In genomic region chr9:121499427-121500164, GRCh38 we compare ENCODE assay signal across 7 cellular contexts. TPM values are rescaled to one million over a fixed set of nuclear protein-coding genes. Genes with fewer than 3 reads are reported as not detected.
DNase-seq lines count a peak whose midpoint lies in the region; ATAC-seq and TF ChIP-seq lines count a peak whose summit lies in the region.

Gene GGTA1 (minus strand): TSS chr9:121499844. CDS start chr9:121467922, 31,922 bp downstream.

- peak within 1 kb of the TSS; percentile 47 for H3K4me3 Mint-ChIP-seq in activated CD8-positive, alpha-beta T cell treated with anti-CD3 and anti-CD28 coated beads, Interleukin-2, amount 10 ng/mL, durations not matched to agents 7 days and 5 days
- H3K4me3 Mint-ChIP-seq in naive thymus-derived CD8-positive, alpha-beta T cell, result peak within 1 kb of the TSS; percentile 71 to 84 (median 78)

- H3K9me3 Mint-ChIP-seq in activated CD8-positive, alpha-beta T cell treated with anti-CD3 and anti-CD28 coated beads, Interleukin-2, amount 10 ng/mL, durations not matched to agents 7 days and 5 days (ENCODE audit: insufficient read depth), result no peaks in the 10 kb centered on the region
- peaks cover 0 to 10% (median 7%) of the 10 kb centered on the region in 9 donors for H3K9me3 Mint-ChIP-seq in naive thymus-derived CD8-positive, alpha-beta T cell

- H3K4me3 ChIP-seq in foreskin fibroblast (ENCODE audit: low read depth in 1 of 2, low read length in 2 of 2), result peak within 1 kb of the TSS; percentile 39 to 56

- no peak within 1 kb of the TSS for H3K27ac Mint-ChIP-seq in activated CD8-positive, alpha-beta T cell treated with anti-CD3 and anti-CD28 coated beads, Interleukin-2, amount 10 ng/mL, durations not matched to agents 7 days and 5 days
- H3K27ac Mint-ChIP-seq in naive thymus-derived CD8-positive, alpha-beta T cell, result peak within 1 kb of the TSS in 2 of 10 donors; percentile 3 to 48

- peak; percentile 63 for ATAC-seq in activated CD8-positive, alpha-beta T cell treated with anti-CD3 and anti-CD28 coated beads, Interleukin-2, amount 10 ng/mL, durations not matched to agents 7 days and 5 days
- peak; percentile 23 to 68 for ATAC-seq in naive thymus-derived CD8-positive, alpha-beta T cell
- no peak for ATAC-seq in GM19463 (IDR thresholded peaks at IDR 0.05; ENCODE audit: unreplicated experiment)
- no peak for ATAC-seq in GM18517 (IDR thresholded peaks at IDR 0.05; ENCODE audit: unreplicated experiment)

- peaks cover 57% of the 10 kb centered on the region for H3K27me3 Mint-ChIP-seq in activated CD8-positive, alpha-beta T cell treated with anti-CD3 and anti-CD28 coated beads, Interleukin-2, amount 10 ng/mL, durations not matched to agents 7 days and 5 days (ENCODE audit: low read depth)
- H3K27me3 Mint-ChIP-seq in naive thymus-derived CD8-positive, alpha-beta T cell, result peaks cover 39 to 70% (median 53%) of the 10 kb centered on the region in 5 donors

- POLR2A ChIA-PET in activated CD8-positive, alpha-beta T cell treated with anti-CD3 and anti-CD28 coated beads, Interleukin-2, amount 10 ng/mL, durations not matched to agents 7 days and 5 days (lab: Charles Lee), result no interaction called here
- POLR2A ChIA-PET in naive thymus-derived CD8-positive, alpha-beta T cell (lab: Charles Lee), result no interaction called here

- H3K36me3 Mint-ChIP-seq in activated CD8-positive, alpha-beta T cell treated with anti-CD3 and anti-CD28 coated beads, Interleukin-2, amount 10 ng/mL, durations not matched to agents 7 days and 5 days (ENCODE audit: low read depth), result no peaks in the 10 kb centered on the region
- peaks cover 6 to 9% (median 8%) of the 10 kb centered on the region in 3 donors for H3K36me3 Mint-ChIP-seq in naive thymus-derived CD8-positive, alpha-beta T cell

- peak; percentile 65 for DNase-seq in EL
- peak; percentile 70 to 76 for DNase-seq in Kasumi-1 (lab: John Stamatoyannopoulos, UW)
- DNase-seq in activated CD8-positive, alpha-beta T cell treated with anti-CD3 and anti-CD28 coated beads, Interleukin-2, amount 10 ng/mL, durations not matched to agents 7 days and 5 days, result peak; percentile 25
- peak; percentile 47 to 80 for DNase-seq in foreskin fibroblast
- no peak for DNase-seq in naive thymus-derived CD8-positive, alpha-beta T cell

- CTCF ChIA-PET in activated CD8-positive, alpha-beta T cell treated with anti-CD3 and anti-CD28 coated beads, Interleukin-2, amount 10 ng/mL, durations not matched to agents 7 days and 5 days (lab: Charles Lee), result interaction anchor here (0.9 kb wide), 1 partner anchor 180 kb away, joined by 4 read pairs; no protein-coding TSS in a partner anchor

- H3K4me1 Mint-ChIP-seq in activated CD8-positive, alpha-beta T cell treated with anti-CD3 and anti-CD28 coated beads, Interleukin-2, amount 10 ng/mL, durations not matched to agents 7 days and 5 days (ENCODE audit: low read depth), result peaks cover 24% of the 10 kb centered on the region
- peaks cover 12 to 29% (median 23%) of the 10 kb centered on the region in 4 donors for H3K4me1 Mint-ChIP-seq in naive thymus-derived CD8-positive, alpha-beta T cell

- no peak for TF ChIP-seq CTCF in foreskin fibroblast (IDR thresholded peaks at IDR 0.05; ENCODE audit: low read depth, low read length)

RNA-seq across cellular contexts. Expression of gene GGTA1, which starts in this region (rescaled TPM):
- not detected for total RNA-seq in activated CD8-positive, alpha-beta T cell treated with anti-CD3 and anti-CD28 coated beads, Interleukin-2, amount 10 ng/mL, durations not matched to agents 7 days and 5 days
- total RNA-seq in naive thymus-derived CD8-positive, alpha-beta T cell, result not detected
- under 1 TPM in 1 of 3 donors, not detected in 2; 0.34 TPM for polyA plus RNA-seq in naive thymus-derived CD8-positive, alpha-beta T cell

Comparison
In these comparisons a context has a peak if more than half of its experiments do, and no peak if none do; other contexts are left out.
1. Peak in DNase-seq and ATAC-seq in activated CD8-positive, alpha-beta T cell treated with anti-CD3 and anti-CD28 coated beads, Interleukin-2, amount 10 ng/mL, durations not matched to agents 7 days and 5 days; RNA of the gene not detected or under 1 TPM.
2. Peak in ATAC-seq in naive thymus-derived CD8-positive, alpha-beta T cell; RNA of the gene not detected or under 1 TPM.
3. DNase-seq: peak in EL (single experiment), Kasumi-1 (2 of 2) and foreskin fibroblast (2 of 2); none in naive thymus-derived CD8-positive, alpha-beta T cell (0 of 10).